Comparison of ENCODE assay signal across 11 cellular contexts in genomic region chr3:59425942-59426341, GRCh38.
DNase-seq lines count a peak whose midpoint lies in the region; ATAC-seq and TF ChIP-seq lines count a peak whose summit lies in the region.
"Had no signal": no experiment of that assay in that cellular context is flagged by ENCODE, and none has a peak within 500 bp of the region (broad histone marks: within the 10 kb centered on the region; RNA-seq: fewer than 3 reads in every experiment).

No MANE protein-coding gene starts in this region.

- H3K27ac Mint-ChIP-seq in CD8-positive, alpha-beta T cell = peak overlapping the region; percentile 90
- H3K27ac Mint-ChIP-seq in activated T-cell treated with anti-CD3 and anti-CD28 coated beads, Interleukin-2, amount 50 U/mL, for 72 hours = peak overlapping the region; percentile 71

- no peaks in the 10 kb centered on the region for H3K27me3 ChIP-seq in CD8-positive, alpha-beta T cell (ENCODE audit: insufficient read depth, low read length)
- H3K27me3 ChIP-seq in PC-3 (ENCODE audit: low read length) (no peaks in the 10 kb centered on the region), smooth muscle cell (ENCODE audit: low read depth) (no peaks in the 10 kb centered on the region), Peyer's patch (no peaks in the 10 kb centered on the region)

- H2AFZ ChIP-seq in PC-3 (ENCODE audit: low read length) (no peak overlapping the region), smooth muscle cell (ENCODE audit: low read depth) (no peak overlapping the region)

- H3K9me2 ChIP-seq in PC-3 (replicated peaks; ENCODE audit: low read length) = no peaks in the 10 kb centered on the region

- no peak overlapping the region for H3K9ac ChIP-seq in PC-3 (ENCODE audit: low read length)
- peak overlapping the region; percentile 83 for H3K9ac ChIP-seq in smooth muscle cell (ENCODE audit: low read depth)

- no peaks in the 10 kb centered on the region for H3K27me3 Mint-ChIP-seq in CD8-positive, alpha-beta T cell (ENCODE audit: low read depth)
- H3K27me3 Mint-ChIP-seq in activated T-cell treated with anti-CD3 and anti-CD28 coated beads, Interleukin-2, amount 50 U/mL, for 72 hours (ENCODE audit: low read depth) = no peaks in the 10 kb centered on the region

- no peaks in the 10 kb centered on the region for H3K36me3 ChIP-seq in CD8-positive, alpha-beta T cell (ENCODE audit: insufficient read depth, low read length)
- H3K36me3 ChIP-seq in PC-3 (ENCODE audit: low read depth, low read length) = no peaks in the 10 kb centered on the region
- no peaks in the 10 kb centered on the region for H3K36me3 ChIP-seq in smooth muscle cell (ENCODE audit: low read depth)
- H3K36me3 ChIP-seq in Peyer's patch = no peaks in the 10 kb centered on the region

- no peaks in the 10 kb centered on the region for H3F3A ChIP-seq in PC-3 (ENCODE audit: low read length, unreplicated experiment)
- no peaks in the 10 kb centered on the region for H3F3A ChIP-seq in smooth muscle cell (ENCODE audit: low read depth)

- CTCF ChIA-PET in CD8-positive, alpha-beta T cell (lab: Charles Lee) = interaction anchor here (1.0 to 1.9 kb wide), 5 partner anchors 18 to 155 kb away, joined by 3 to 7 read pairs (median 3); no protein-coding TSS in a partner anchor
- CTCF ChIA-PET in PC-3 (lab: Charles Lee) = interaction anchor here (1.0 kb wide), 1 partner anchor 13 kb away, joined by 3 read pairs; no protein-coding TSS in a partner anchor

- H3K4me1 ChIP-seq in CD8-positive, alpha-beta T cell (ENCODE audit: insufficient read depth, low read length) = peaks cover 42% of the 10 kb centered on the region
- H3K4me1 ChIP-seq in PC-3 (ENCODE audit: insufficient read depth, low read length) (peaks cover 48% of the 10 kb centered on the region), smooth muscle cell (ENCODE audit: low read depth) (peaks cover 3% of the 10 kb centered on the region), Peyer's patch (no peaks in the 10 kb centered on the region)

- BruUV-seq in PC-3 (replicated peaks; lab: Mats Ljungman, UMichigan) = no TSS peak

- H3K4me2 ChIP-seq in PC-3 (ENCODE audit: low read length) (0 out of 2 replicates have a peak overlapping the region, but pooled peaks have one; percentile 54), smooth muscle cell (peak overlapping the region; percentile 32)

- peak; percentile 86 for ATAC-seq in CD8-positive, alpha-beta T cell
- ATAC-seq in PC-3 = no peak
- peak; percentile 75 to 76 for ATAC-seq in activated T-cell treated with anti-CD3 and anti-CD28 coated beads, Interleukin-2, amount 50 U/mL, for 72 hours (replicated peaks in 1 of 2)
- ATAC-seq: SK-N-SH treated with all-trans-retinoic acid at 6 μM for 48 hours had no signal

- no peak for TF ChIP-seq CTCF in CD8-positive, alpha-beta T cell (IDR thresholded peaks at IDR 0.05)
- TF ChIP-seq CTCF in PC-3 (conservative IDR thresholded peaks at IDR 0.05; ENCODE audit: low read depth, low read length) = no peak
- no peak for TF ChIP-seq CTCF in smooth muscle cell (IDR thresholded peaks at IDR 0.05; ENCODE audit: borderline replicate concordance, insufficient read depth, poor library complexity, severe bottlenecking)
- no peak for TF ChIP-seq CTCF in Peyer's patch (IDR thresholded peaks at IDR 0.05)

- H4K20me1 ChIP-seq in PC-3 (ENCODE audit: low read length) = no peaks in the 10 kb centered on the region
- no peaks in the 10 kb centered on the region for H4K20me1 ChIP-seq in smooth muscle cell (ENCODE audit: low read depth)

- H3K4me3 Mint-ChIP-seq in CD8-positive, alpha-beta T cell = peak overlapping the region; percentile 11
- H3K4me3 Mint-ChIP-seq in activated T-cell treated with anti-CD3 and anti-CD28 coated beads, Interleukin-2, amount 50 U/mL, for 72 hours = peak overlapping the region; percentile 73 to 79

- peaks cover 47% of the 10 kb centered on the region for H3K4me1 Mint-ChIP-seq in CD8-positive, alpha-beta T cell (ENCODE audit: low read depth)
- H3K4me1 Mint-ChIP-seq in activated T-cell treated with anti-CD3 and anti-CD28 coated beads, Interleukin-2, amount 50 U/mL, for 72 hours (ENCODE audit: low read depth) = peaks cover 77% of the 10 kb centered on the region

- intact Hi-C loops in CD8-positive, alpha-beta T cell (cut with DNase I, micrococcal nuclease) = loop anchor here in 1 of 2 experiments (2.0 to 10.0 kb wide), 2 partner anchors 25 to 89 kb away; no protein-coding TSS in a partner anchor
- intact Hi-C loops in PC-3 (cut with micrococcal nuclease) = loop anchor here (5.0 kb wide), 2 partner anchors 86 to 179 kb away; no protein-coding TSS in a partner anchor

- H3K9me3 ChIP-seq in CD8-positive, alpha-beta T cell (ENCODE audit: low read length) = no peaks in the 10 kb centered on the region
- H3K9me3 ChIP-seq in PC-3 (ENCODE audit: low read length) (no peaks in the 10 kb centered on the region), smooth muscle cell (replicated peaks; ENCODE audit: low read depth) (no peaks in the 10 kb centered on the region), Peyer's patch (no peaks in the 10 kb centered on the region)

- no peaks in the 10 kb centered on the region for H3K36me3 Mint-ChIP-seq in CD8-positive, alpha-beta T cell
- peaks cover 0 to 2% of the 10 kb centered on the region in 2 donors for H3K36me3 Mint-ChIP-seq in activated T-cell treated with anti-CD3 and anti-CD28 coated beads, Interleukin-2, amount 50 U/mL, for 72 hours (ENCODE audit: insufficient read depth in 2 of 2)

- 76% methylated on average over 5 of the region's 5 CpGs for whole genome bisulfite sequencing in smooth muscle cell (ENCODE audit: low lambda C conversion rate)

- H3K79me2 ChIP-seq in PC-3 (ENCODE audit: low read length) (no peaks in the 10 kb centered on the region), smooth muscle cell (ENCODE audit: low read depth) (no peaks in the 10 kb centered on the region)

- no peak overlapping the region for H3K4me3 ChIP-seq in CD8-positive, alpha-beta T cell (ENCODE audit: low read depth, low read length)
- no peak overlapping the region for H3K4me3 ChIP-seq in PC-3 (ENCODE audit: low read length)
- no peak overlapping the region for H3K4me3 ChIP-seq in smooth muscle cell
- H3K4me3 ChIP-seq in Peyer's patch = no peak overlapping the region

- no peak overlapping the region for H3K27ac ChIP-seq in CD8-positive, alpha-beta T cell (ENCODE audit: low read depth, low read length)
- H3K27ac ChIP-seq in PC-3 (ENCODE audit: low read length) (peak overlapping the region; percentile 62; the same call in 1 of the 2 replicates), smooth muscle cell (ENCODE audit: low read depth) (peak overlapping the region; percentile 91), Peyer's patch (no peak overlapping the region)

- peak in 6 of 7 experiments; percentile 13 to 81 (median 48) for DNase-seq in CD8-positive, alpha-beta T cell
- DNase-seq in PC-3 (no peak), smooth muscle cell (lab: John Stamatoyannopoulos, UW; ENCODE audit: unreplicated experiment) (no peak), D341Med (ENCODE audit: low spot score) (no peak), cerebellum (ENCODE audit: low spot score) (no peak), NOMO-1 (lab: John Stamatoyannopoulos, UW; ENCODE audit: unreplicated experiment in 2 of 2) (no peak), Peyer's patch (no peak)
- DNase-seq in activated T-cell treated with anti-CD3 and anti-CD28 coated beads, Interleukin-2, amount 50 U/mL, for 72 hours = peak; percentile 75 to 86
- DNase-seq: AML-193, NCI-H1092 had no signal

- POLR2A ChIA-PET in CD8-positive, alpha-beta T cell (lab: Charles Lee) = no interaction called here
- POLR2A ChIA-PET in PC-3 (lab: Charles Lee; ENCODE audit: unreplicated experiment) = no interaction called here

- TF ChIP-seq POLR2A in Peyer's patch (IDR thresholded peaks at IDR 0.05) = no peak

- H3K9me3 Mint-ChIP-seq in CD8-positive, alpha-beta T cell = no peaks in the 10 kb centered on the region
- H3K9me3 Mint-ChIP-seq in activated T-cell treated with anti-CD3 and anti-CD28 coated beads, Interleukin-2, amount 50 U/mL, for 72 hours = no peaks in the 10 kb centered on the region

Comparison
In these comparisons a context has a peak if more than half of its experiments do, and no peak if none do; other contexts are left out.
1. DNase-seq: peak in CD8-positive, alpha-beta T cell (6 of 7) and activated T-cell treated with anti-CD3 and anti-CD28 coated beads, Interleukin-2, amount 50 U/mL, for 72 hours (2 of 2); none in PC-3 (single experiment), smooth muscle cell (single experiment), D341Med (single experiment), cerebellum (single experiment), NOMO-1 (0 of 2) and Peyer's patch (0 of 3).
2. H3K27ac ChIP-seq: peak in PC-3 (single experiment) and smooth muscle cell (single experiment); none in CD8-positive, alpha-beta T cell (single experiment) and Peyer's patch (0 of 4).